ENCODE assay signal across 1 cellular context in the genomic region with DNA sequence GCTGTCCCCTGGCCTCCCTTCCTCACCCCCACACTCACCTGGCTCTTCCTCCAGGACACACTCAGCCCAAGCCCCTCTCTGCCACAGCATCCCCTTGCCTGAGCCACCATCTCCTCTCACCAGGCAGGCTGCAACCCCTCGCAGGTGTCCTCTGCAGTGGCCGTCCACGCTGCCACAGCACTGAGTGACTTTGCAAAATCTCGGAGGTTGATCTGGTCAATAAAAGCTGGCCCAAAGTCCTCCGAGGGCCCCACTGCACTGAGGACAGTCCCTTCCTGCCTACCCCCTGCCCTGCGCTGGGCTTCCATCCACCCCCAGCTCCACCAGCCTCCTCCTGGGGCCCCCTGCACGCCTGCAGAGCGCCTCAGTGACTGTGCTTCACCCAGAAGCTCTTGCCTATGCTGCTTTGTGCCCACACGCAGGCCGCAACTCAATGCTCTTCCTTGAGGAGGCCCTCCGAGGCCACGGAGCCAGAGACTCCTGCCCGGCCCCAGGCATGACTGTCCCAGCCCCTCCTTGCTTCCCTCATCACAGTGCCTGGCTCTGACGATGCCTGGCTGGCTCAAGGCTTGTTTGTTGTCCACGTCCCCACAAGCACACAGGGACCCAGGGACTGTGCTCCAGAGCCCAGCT.
TF ChIP-seq lines count a peak whose summit lies in the region.

No MANE protein-coding gene starts in this region.

TF ChIP-seq in K562, 482 proteins besides CTCF, POLR2A, EP300 and RAD21:
- TF ChIP-seq PHB2 (IDR thresholded peaks at IDR 0.05; ENCODE audit: low read depth): no peak
- TF ChIP-seq FOXA1 (IDR thresholded peaks at IDR 0.05; ENCODE audit: borderline replicate concordance): no peak
- no peak for TF ChIP-seq ATF7 (IDR thresholded peaks at IDR 0.05)
- TF ChIP-seq, protein P1, sequence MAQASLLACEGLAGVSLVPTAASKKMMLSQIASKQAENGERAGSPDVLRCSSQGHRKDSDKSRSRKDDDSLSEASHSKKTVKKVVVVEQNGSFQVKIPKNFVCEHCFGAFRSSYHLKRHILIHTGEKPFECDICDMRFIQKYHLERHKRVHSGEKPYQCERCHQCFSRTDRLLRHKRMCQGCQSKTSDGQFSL (CRISPR knock-in tag; IDR thresholded peaks at IDR 0.05): no peak
- TF ChIP-seq, protein P1 (tag; IDR thresholded peaks at IDR 0.05): no peak
- TF ChIP-seq, protein P2, sequence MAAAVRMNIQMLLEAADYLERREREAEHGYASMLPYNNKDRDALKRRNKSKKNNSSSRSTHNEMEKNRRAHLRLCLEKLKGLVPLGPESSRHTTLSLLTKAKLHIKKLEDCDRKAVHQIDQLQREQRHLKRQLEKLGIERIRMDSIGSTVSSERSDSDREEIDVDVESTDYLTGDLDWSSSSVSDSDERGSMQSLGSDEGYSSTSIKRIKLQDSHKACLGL (CRISPR knock-in tag; IDR thresholded peaks at IDR 0.05; ENCODE audit: borderline replicate concordance, poor library complexity, severe bottlenecking): no peak
- no peak for TF ChIP-seq RBM15 (IDR thresholded peaks at IDR 0.05; ENCODE audit: insufficient read depth, low read length)
- TF ChIP-seq GTF2F1 (IDR thresholded peaks at IDR 0.05; ENCODE audit: low read depth, low read length): no peak
- TF ChIP-seq NRF1 (conservative IDR thresholded peaks at IDR 0.05 in 1 of 2, IDR thresholded peaks at IDR 0.05 in 1 of 2): peak in 1 of 2 experiments; percentile 32; a peak in 2 of 4 replicates
- TF ChIP-seq CHCHD3 (CRISPR knock-in tag; IDR thresholded peaks at IDR 0.05): no peak
- no peak for TF ChIP-seq MIER1 (IDR thresholded peaks at IDR 0.05; ENCODE audit: low read depth)
- no peak for TF ChIP-seq RFX1 (IDR thresholded peaks at IDR 0.05)
- no peak for TF ChIP-seq U2AF1 (optimal IDR thresholded peaks at IDR 0.05; ENCODE audit: low read depth, low read length)
- TF ChIP-seq, protein P3, sequence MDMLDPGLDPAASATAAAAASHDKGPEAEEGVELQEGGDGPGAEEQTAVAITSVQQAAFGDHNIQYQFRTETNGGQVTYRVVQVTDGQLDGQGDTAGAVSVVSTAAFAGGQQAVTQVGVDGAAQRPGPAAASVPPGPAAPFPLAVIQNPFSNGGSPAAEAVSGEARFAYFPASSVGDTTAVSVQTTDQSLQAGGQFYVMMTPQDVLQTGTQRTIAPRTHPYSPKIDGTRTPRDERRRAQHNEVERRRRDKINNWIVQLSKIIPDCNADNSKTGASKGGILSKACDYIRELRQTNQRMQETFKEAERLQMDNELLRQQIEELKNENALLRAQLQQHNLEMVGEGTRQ (CRISPR knock-in tag; IDR thresholded peaks at IDR 0.05): no peak
- no peak for TF ChIP-seq U2AF2 (optimal IDR thresholded peaks at IDR 0.05; ENCODE audit: low read depth, low read length)
- TF ChIP-seq NCOA2 (IDR thresholded peaks at IDR 0.05; ENCODE audit: partially characterized antibody in 2 of 2): no peak
- TF ChIP-seq NFATC3 (IDR thresholded peaks at IDR 0.05): no peak
- TF ChIP-seq MECOM (CRISPR knock-in tag; IDR thresholded peaks at IDR 0.05): no peak
- peak; percentile 30; the same call in 1 of the 2 replicates for TF ChIP-seq C11orf30 (IDR thresholded peaks at IDR 0.05; ENCODE audit: low read depth)
- 0 out of 2 replicates have a peak, but pooled peaks have one; percentile 6 for TF ChIP-seq ZNF316 (IDR thresholded peaks at IDR 0.05)
- TF ChIP-seq MAFG (tag; conservative IDR thresholded peaks at IDR 0.05): peak; percentile 58
- TF ChIP-seq TEAD4 (IDR thresholded peaks at IDR 0.05; ENCODE audit: low read length): no peak
- TF ChIP-seq TEAD4 (CRISPR knock-in tag; IDR thresholded peaks at IDR 0.05; ENCODE audit: borderline replicate concordance): no peak
- no peak for TF ChIP-seq RUNX1 (IDR thresholded peaks at IDR 0.05; ENCODE audit: low read depth)
- no peak for TF ChIP-seq NFYB (IDR thresholded peaks at IDR 0.05; ENCODE audit: extremely low read depth, insufficient read length)
- TF ChIP-seq ARID1B (IDR thresholded peaks at IDR 0.05): no peak
- no peak for TF ChIP-seq THRAP3 (IDR thresholded peaks at IDR 0.05; ENCODE audit: borderline replicate concordance)
- no peak for TF ChIP-seq ZNF586 (CRISPR knock-in tag; conservative IDR thresholded peaks at IDR 0.05)
- TF ChIP-seq ZNF134 (CRISPR knock-in tag; conservative IDR thresholded peaks at IDR 0.05): no peak
- no peak for TF ChIP-seq ZNF253 (CRISPR knock-in tag; conservative IDR thresholded peaks at IDR 0.05)
- TF ChIP-seq TBP (optimal IDR thresholded peaks at IDR 0.05; ENCODE audit: low read depth, low read length): no peak
- TF ChIP-seq, protein P4, sequence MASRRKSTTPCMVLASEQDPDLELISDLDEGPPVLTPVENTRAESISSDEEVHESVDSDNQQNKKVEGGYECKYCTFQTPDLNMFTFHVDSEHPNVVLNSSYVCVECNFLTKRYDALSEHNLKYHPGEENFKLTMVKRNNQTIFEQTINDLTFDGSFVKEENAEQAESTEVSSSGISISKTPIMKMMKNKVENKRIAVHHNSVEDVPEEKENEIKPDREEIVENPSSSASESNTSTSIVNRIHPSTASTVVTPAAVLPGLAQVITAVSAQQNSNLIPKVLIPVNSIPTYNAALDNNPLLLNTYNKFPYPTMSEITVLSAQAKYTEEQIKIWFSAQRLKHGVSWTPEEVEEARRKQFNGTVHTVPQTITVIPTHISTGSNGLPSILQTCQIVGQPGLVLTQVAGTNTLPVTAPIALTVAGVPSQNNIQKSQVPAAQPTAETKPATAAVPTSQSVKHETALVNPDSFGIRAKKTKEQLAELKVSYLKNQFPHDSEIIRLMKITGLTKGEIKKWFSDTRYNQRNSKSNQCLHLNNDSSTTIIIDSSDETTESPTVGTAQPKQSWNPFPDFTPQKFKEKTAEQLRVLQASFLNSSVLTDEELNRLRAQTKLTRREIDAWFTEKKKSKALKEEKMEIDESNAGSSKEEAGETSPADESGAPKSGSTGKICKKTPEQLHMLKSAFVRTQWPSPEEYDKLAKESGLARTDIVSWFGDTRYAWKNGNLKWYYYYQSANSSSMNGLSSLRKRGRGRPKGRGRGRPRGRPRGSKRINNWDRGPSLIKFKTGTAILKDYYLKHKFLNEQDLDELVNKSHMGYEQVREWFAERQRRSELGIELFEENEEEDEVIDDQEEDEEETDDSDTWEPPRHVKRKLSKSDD (conservative IDR thresholded peaks at IDR 0.05; ENCODE audit: low read length): no peak
- TF ChIP-seq, protein P5, sequence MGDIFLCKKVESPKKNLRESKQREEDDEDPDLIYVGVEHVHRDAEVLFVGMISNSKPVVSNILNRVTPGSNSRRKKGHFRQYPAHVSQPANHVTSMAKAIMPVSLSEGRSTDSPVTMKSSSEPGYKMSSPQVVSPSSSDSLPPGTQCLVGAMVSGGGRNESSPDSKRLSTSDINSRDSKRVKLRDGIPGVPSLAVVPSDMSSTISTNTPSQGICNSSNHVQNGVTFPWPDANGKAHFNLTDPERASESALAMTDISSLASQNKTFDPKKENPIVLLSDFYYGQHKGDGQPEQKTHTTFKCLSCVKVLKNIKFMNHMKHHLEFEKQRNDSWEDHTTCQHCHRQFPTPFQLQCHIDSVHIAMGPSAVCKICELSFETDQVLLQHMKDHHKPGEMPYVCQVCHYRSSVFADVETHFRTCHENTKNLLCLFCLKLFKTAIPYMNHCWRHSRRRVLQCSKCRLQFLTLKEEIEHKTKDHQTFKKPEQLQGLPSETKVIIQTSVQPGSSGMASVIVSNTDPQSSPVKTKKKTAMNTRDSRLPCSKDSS (IDR thresholded peaks at IDR 0.05; ENCODE audit: low read depth, partially characterized antibody): no peak
